Comparison of ENCODE assay signal across 5 cellular contexts in the genomic region with DNA sequence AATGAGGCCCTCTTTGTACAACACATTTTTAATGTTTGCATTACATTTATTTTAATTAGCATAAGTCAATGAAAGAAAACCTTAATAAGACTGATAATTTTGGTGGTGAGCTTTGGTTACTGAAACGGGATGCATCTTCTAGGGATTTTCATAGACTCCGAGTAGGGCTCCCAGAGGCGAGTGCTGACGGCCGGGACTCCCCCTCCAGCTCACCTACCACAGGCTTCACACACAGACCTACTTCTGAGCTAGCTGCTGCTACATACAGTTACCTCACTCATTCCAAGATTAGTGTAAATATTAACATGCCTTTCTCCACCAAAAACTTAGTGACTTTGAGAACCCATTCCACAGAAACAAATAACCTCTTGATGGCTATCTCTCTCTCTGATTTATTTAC.
"Had no signal": no experiment of that assay in that cellular context is flagged by ENCODE, and none has a peak within 500 bp of the region (broad histone marks: within the 10 kb centered on the region; RNA-seq: fewer than 3 reads in every experiment).

No MANE protein-coding gene starts in this region.

- DNase-seq: IMR-90, KBM-7, KG1 had no signal

- ATAC-seq: HepG2, K562 had no signal
